In genomic region chr16:17939052-17939673, GRCh38 we compare ENCODE assay signal across 11 cellular contexts.
DNase-seq lines count a peak whose midpoint lies in the region; ATAC-seq lines count a peak whose summit lies in the region.
"Had no signal": no experiment of that assay in that cellular context is flagged by ENCODE, and none has a peak within 500 bp of the region (broad histone marks: within the 10 kb centered on the region; RNA-seq: fewer than 3 reads in every experiment).

No MANE protein-coding gene starts in this region.

- peak in 1 of 3 donors; percentile 25 for DNase-seq in CD4-positive, CD25-positive, alpha-beta regulatory T cell
- DNase-seq in activated CD4-positive, alpha-beta memory T cell treated with anti-CD3 and anti-CD28 coated beads, Interleukin-2, amount 10 ng/mL, durations not matched to agents 7 days and 5 days: no peak
- DNase-seq in amygdala (lab: John Stamatoyannopoulos, UW) (no peak), NCI-H187 treated with DMSO at 0.1 percent for 48 hours (lab: John Stamatoyannopoulos, UW) (no peak), kidney tubule cell (ENCODE audit: low spot score) (no peak)
- no peak for DNase-seq in activated effector memory CD4-positive, alpha-beta T cell treated with anti-CD3 and anti-CD28 coated beads, Interleukin-2, amount 50 U/mL, for 16 hours
- DNase-seq: lower lobe of right lung, NCI-H1436 had no signal

- no peak overlapping the region for H3K27ac ChIP-seq in CD4-positive, CD25-positive, alpha-beta regulatory T cell (ENCODE audit: insufficient read depth, low read length, poor library complexity, severe bottlenecking)
- H3K27ac ChIP-seq: C4-2B, lower lobe of right lung had no signal

- peaks cover 0 to 3% (median 0%) of the 10 kb centered on the region in 7 donors for H3K9me3 Mint-ChIP-seq in CD4-positive, CD25-positive, alpha-beta regulatory T cell
- H3K9me3 Mint-ChIP-seq in activated CD4-positive, alpha-beta memory T cell treated with anti-CD3 and anti-CD28 coated beads, Interleukin-2, amount 10 ng/mL, durations not matched to agents 7 days and 5 days: no peaks in the 10 kb centered on the region

- H3K9me3 ChIP-seq in CD4-positive, CD25-positive, alpha-beta regulatory T cell (ENCODE audit: control insufficient read depth in 2 of 2, low read length in 2 of 2): peaks cover 0 to 3% of the 10 kb centered on the region in 2 experiments
- H3K9me3 ChIP-seq: lower lobe of right lung had no signal

- H3K27ac Mint-ChIP-seq in CD4-positive, CD25-positive, alpha-beta regulatory T cell: peak overlapping the region; percentile 75 to 85 (median 80)
- peak overlapping the region; percentile 61 for H3K27ac Mint-ChIP-seq in activated CD4-positive, alpha-beta memory T cell treated with anti-CD3 and anti-CD28 coated beads, Interleukin-2, amount 10 ng/mL, durations not matched to agents 7 days and 5 days

- no peaks in the 10 kb centered on the region for H3K36me3 ChIP-seq in CD4-positive, CD25-positive, alpha-beta regulatory T cell (ENCODE audit: control insufficient read depth, insufficient read depth, low read length)
- H3K36me3 ChIP-seq: lower lobe of right lung had no signal

- CTCF ChIA-PET in activated CD4-positive, alpha-beta memory T cell treated with anti-CD3 and anti-CD28 coated beads, Interleukin-2, amount 10 ng/mL, durations not matched to agents 7 days and 5 days (lab: Charles Lee): interaction anchor here (1.3 kb wide), 1 partner anchor 17 kb away, joined by 3 read pairs; no protein-coding TSS in a partner anchor

- H3K4me3 ChIP-seq in CD4-positive, CD25-positive, alpha-beta regulatory T cell (ENCODE audit: low read depth, low read length): peak overlapping the region; percentile 75
- H3K4me3 ChIP-seq: lower lobe of right lung had no signal

- H3K4me3 Mint-ChIP-seq in CD4-positive, CD25-positive, alpha-beta regulatory T cell: peak overlapping the region; percentile 52 to 83 (median 76)
- peak overlapping the region; percentile 70 for H3K4me3 Mint-ChIP-seq in activated CD4-positive, alpha-beta memory T cell treated with anti-CD3 and anti-CD28 coated beads, Interleukin-2, amount 10 ng/mL, durations not matched to agents 7 days and 5 days

- ATAC-seq in CD4-positive, CD25-positive, alpha-beta regulatory T cell (ENCODE audit: low read depth in 2 of 2): no peak
- ATAC-seq in GM19023 (IDR thresholded peaks at IDR 0.05; ENCODE audit: unreplicated experiment) (peak; percentile 43), HG02973 (IDR thresholded peaks at IDR 0.05; ENCODE audit: unreplicated experiment) (peak; percentile 52)
- ATAC-seq: lower lobe of right lung had no signal

- no peaks in the 10 kb centered on the region for H3K36me3 Mint-ChIP-seq in CD4-positive, CD25-positive, alpha-beta regulatory T cell
- no peaks in the 10 kb centered on the region for H3K36me3 Mint-ChIP-seq in activated CD4-positive, alpha-beta memory T cell treated with anti-CD3 and anti-CD28 coated beads, Interleukin-2, amount 10 ng/mL, durations not matched to agents 7 days and 5 days (ENCODE audit: low read depth)

- H3K4me1 Mint-ChIP-seq in CD4-positive, CD25-positive, alpha-beta regulatory T cell: peaks cover 0 to 14% (median 7%) of the 10 kb centered on the region in 4 donors
- peaks cover 12% of the 10 kb centered on the region for H3K4me1 Mint-ChIP-seq in activated CD4-positive, alpha-beta memory T cell treated with anti-CD3 and anti-CD28 coated beads, Interleukin-2, amount 10 ng/mL, durations not matched to agents 7 days and 5 days

- peaks cover 3% of the 10 kb centered on the region for H3K4me1 ChIP-seq in CD4-positive, CD25-positive, alpha-beta regulatory T cell (ENCODE audit: control insufficient read depth, insufficient read depth, low read length, poor library complexity, severe bottlenecking)
- H3K4me1 ChIP-seq: lower lobe of right lung had no signal

- POLR2A ChIA-PET in activated CD4-positive, alpha-beta memory T cell treated with anti-CD3 and anti-CD28 coated beads, Interleukin-2, amount 10 ng/mL, durations not matched to agents 7 days and 5 days (lab: Charles Lee): interaction anchor here (1.3 kb wide), 1 partner anchor 30 kb away, joined by 3 read pairs; no protein-coding TSS in a partner anchor

- peaks cover 6% of the 10 kb centered on the region for H3K27me3 Mint-ChIP-seq in CD4-positive, CD25-positive, alpha-beta regulatory T cell
- no peaks in the 10 kb centered on the region for H3K27me3 Mint-ChIP-seq in activated CD4-positive, alpha-beta memory T cell treated with anti-CD3 and anti-CD28 coated beads, Interleukin-2, amount 10 ng/mL, durations not matched to agents 7 days and 5 days

- no peaks in the 10 kb centered on the region for H3K27me3 ChIP-seq in CD4-positive, CD25-positive, alpha-beta regulatory T cell (ENCODE audit: control insufficient read depth, insufficient read depth, low read length)

Comparison
In these comparisons a context has a peak if more than half of its experiments do, and no peak if none do; other contexts are left out.
1. ATAC-seq: peak in GM19023 (single experiment) and HG02973 (single experiment); none in CD4-positive, CD25-positive, alpha-beta regulatory T cell (0 of 2).